Comparison of ENCODE assay signal across 13 cellular contexts in genomic region chr14:99136401-99136800, GRCh38.
"Had no signal": no experiment of that assay in that cellular context is flagged by ENCODE, and none has a peak within 500 bp of the region (broad histone marks: within the 10 kb centered on the region; RNA-seq: fewer than 3 reads in every experiment).

No MANE protein-coding gene starts in this region.

- H3K4me3 ChIP-seq: ovary, right atrium auricular region, thyroid gland, upper lobe of right lung had no signal

- ATAC-seq: effector memory CD8-positive, alpha-beta T cell; foreskin keratinocyte; naive thymus-derived CD4-positive, alpha-beta T cell; upper lobe of right lung had no signal

- H3K27me3 Mint-ChIP-seq: effector memory CD8-positive, alpha-beta T cell had no signal

- H3K36me3 ChIP-seq: ovary, right atrium auricular region, thyroid gland, upper lobe of right lung had no signal

- H3K4me1 ChIP-seq: right atrium auricular region, thyroid gland, upper lobe of right lung had no signal

- H3K27me3 ChIP-seq: foreskin keratinocyte, ovary, right atrium auricular region, thyroid gland, upper lobe of right lung had no signal

- H3K4me3 Mint-ChIP-seq: effector memory CD8-positive, alpha-beta T cell; immature natural killer cell; nephron progenitor cell had no signal

- H3K36me3 Mint-ChIP-seq: immature natural killer cell had no signal

- H3K9me3 ChIP-seq: ovary, right atrium auricular region, thyroid gland, upper lobe of right lung had no signal

- H3K27ac Mint-ChIP-seq: effector memory CD8-positive, alpha-beta T cell; immature natural killer cell; nephron progenitor cell had no signal

- H3K27ac ChIP-seq: foreskin keratinocyte, ovary, right atrium auricular region, thyroid gland, upper lobe of right lung had no signal

- FAIRE-seq: small intestine had no signal

- H3K9me3 Mint-ChIP-seq: effector memory CD8-positive, alpha-beta T cell; immature natural killer cell; nephron progenitor cell had no signal

- DNase-seq: effector memory CD8-positive, alpha-beta T cell; foreskin keratinocyte; immature natural killer cell; mammary epithelial cell; nephron progenitor cell; small intestine; stimulated activated CD4-positive, alpha-beta T cell treated with anti-CD3 and anti-CD28 coated beads, Interleukin-12 subunit alpha, Interleukin-12 subunit beta, amount 100 ng/mL, for 4 hours; stimulated activated naive CD4-positive, alpha-beta T cell; thyroid gland had no signal
